Comparison of ENCODE assay signal across 9 cellular contexts in the genomic region with DNA sequence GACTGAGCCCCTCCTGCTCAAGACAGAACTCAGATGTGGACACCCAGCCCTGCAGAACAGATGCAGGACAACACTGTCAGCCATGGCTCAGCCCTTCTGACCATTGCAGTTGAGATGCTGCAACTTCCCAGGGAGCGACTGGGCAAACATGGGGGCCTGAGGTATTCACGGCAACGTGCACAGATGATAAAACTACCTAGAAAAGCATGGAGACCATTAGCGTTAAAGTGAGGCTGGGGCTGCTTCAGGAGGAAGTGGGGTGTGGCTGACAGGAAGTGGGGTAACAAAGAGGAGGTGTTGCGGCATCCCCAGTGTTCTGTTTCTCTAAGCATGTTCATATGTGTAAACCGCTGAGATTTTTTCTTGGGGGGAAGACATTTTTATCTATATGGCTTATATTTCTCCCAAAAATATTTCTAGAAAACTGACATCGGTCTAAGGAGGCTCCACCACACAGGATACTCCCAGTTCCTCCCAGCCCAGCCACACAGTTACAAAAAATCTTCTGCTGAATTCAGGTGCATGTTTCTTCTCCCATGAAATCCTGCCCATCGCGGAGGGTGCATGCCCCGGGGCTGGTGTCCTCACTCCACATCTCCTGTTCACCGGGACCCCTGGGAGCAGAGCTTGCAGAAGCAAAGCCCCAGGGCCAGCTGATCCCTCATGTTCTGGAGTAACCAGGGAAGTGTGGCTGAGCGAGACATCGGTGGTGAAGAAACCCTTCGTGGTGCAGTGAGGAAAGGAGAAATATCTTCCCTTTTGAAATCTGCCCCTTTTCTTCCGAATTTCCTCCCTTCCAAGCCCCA. TPM values are rescaled to one million over a fixed set of nuclear protein-coding genes. Genes with fewer than 3 reads are reported as not detected.
DNase-seq lines count a peak whose midpoint lies in the region; ATAC-seq and TF ChIP-seq lines count a peak whose summit lies in the region.
"Had no signal": no experiment of that assay in that cellular context is flagged by ENCODE, and none has a peak within 500 bp of the region (broad histone marks: within the 10 kb centered on the region; RNA-seq: fewer than 3 reads in every experiment).

No MANE protein-coding gene starts in this region.

- H3K4me3 Mint-ChIP-seq in activated CD4-positive, alpha-beta T cell treated with anti-CD3 and anti-CD28 coated beads, Interleukin-2, amount 10 ng/mL, durations not matched to agents 7 days and 5 days = peak overlapping the region; percentile 33

- peaks cover 11% of the 10 kb centered on the region for H3K36me3 Mint-ChIP-seq in activated CD4-positive, alpha-beta T cell treated with anti-CD3 and anti-CD28 coated beads, Interleukin-2, amount 10 ng/mL, durations not matched to agents 7 days and 5 days (ENCODE audit: low read depth)

- intact Hi-C loops in colonic mucosa (cut with DNase I) (no loop called here), spleen (cut with DNase I; ENCODE audit: low total_unique reads) (no loop called here)

- H3K27me3 Mint-ChIP-seq in activated CD4-positive, alpha-beta T cell treated with anti-CD3 and anti-CD28 coated beads, Interleukin-2, amount 10 ng/mL, durations not matched to agents 7 days and 5 days = peaks cover 4% of the 10 kb centered on the region

- ATAC-seq in HG03457 (IDR thresholded peaks at IDR 0.05; ENCODE audit: unreplicated experiment) = no peak

- TF ChIP-seq POLR2A in spleen (IDR thresholded peaks at IDR 0.05) = no peak

- POLR2A ChIA-PET in activated CD4-positive, alpha-beta T cell treated with anti-CD3 and anti-CD28 coated beads, Interleukin-2, amount 10 ng/mL, durations not matched to agents 7 days and 5 days (lab: Charles Lee) = no interaction called here

- H3K9me3 ChIP-seq in colonic mucosa (no peaks in the 10 kb centered on the region), spleen (no peaks in the 10 kb centered on the region)
- H3K9me3 ChIP-seq: SJSA1 had no signal

- peak overlapping the region; percentile 31 for H3K27ac ChIP-seq in colonic mucosa
- peak overlapping the region; percentile 4 to 97 (median 88) for H3K27ac ChIP-seq in spleen
- H3K27ac ChIP-seq: SJSA1 had no signal

- H3K4me1 ChIP-seq in colonic mucosa = no peaks in the 10 kb centered on the region
- H3K4me1 ChIP-seq in spleen = peaks cover 0 to 85% (median 30%) of the 10 kb centered on the region in 6 donors

- no peak overlapping the region for H3K4me3 ChIP-seq in colonic mucosa
- H3K4me3 ChIP-seq in spleen = peak overlapping the region in 2 of 8 donors; percentile 6 to 62
- H3K4me3 ChIP-seq: SJSA1 had no signal

- peaks cover 3% of the 10 kb centered on the region for H3K9me3 Mint-ChIP-seq in activated CD4-positive, alpha-beta T cell treated with anti-CD3 and anti-CD28 coated beads, Interleukin-2, amount 10 ng/mL, durations not matched to agents 7 days and 5 days

- peak overlapping the region; percentile 95 for H3K27ac Mint-ChIP-seq in activated CD4-positive, alpha-beta T cell treated with anti-CD3 and anti-CD28 coated beads, Interleukin-2, amount 10 ng/mL, durations not matched to agents 7 days and 5 days

- no peak for TF ChIP-seq CTCF in colonic mucosa (IDR thresholded peaks at IDR 0.05)
- TF ChIP-seq CTCF in spleen (IDR thresholded peaks at IDR 0.05 in 8 of 11, conservative IDR thresholded peaks at IDR 0.05 in 3 of 11) = no peak

- WGBS in spleen, 5 donors = 41 to 55% (median 49%) methylated on average over 15 of the region's 15 CpGs

- DNase-seq in Kasumi-1 (lab: John Stamatoyannopoulos, UW) (peak; percentile 27 to 51), colonic mucosa (no peak), spleen (peak; percentile 85), OCI-M2 (lab: John Stamatoyannopoulos, UW; ENCODE audit: unreplicated experiment) (no peak), A172 (ENCODE audit: low spot score) (no peak)
- DNase-seq in activated CD4-positive, alpha-beta T cell treated with anti-CD3 and anti-CD28 coated beads, Interleukin-2, amount 10 ng/mL, durations not matched to agents 7 days and 5 days = peak; percentile 77
- DNase-seq: NCI-H1436 had no signal

- H3K4me1 Mint-ChIP-seq in activated CD4-positive, alpha-beta T cell treated with anti-CD3 and anti-CD28 coated beads, Interleukin-2, amount 10 ng/mL, durations not matched to agents 7 days and 5 days = peaks cover 77% of the 10 kb centered on the region

- H3K9ac ChIP-seq in colonic mucosa (ENCODE audit: low read depth in 2 of 2, low read length in 2 of 2) = no peak overlapping the region

- no peaks in the 10 kb centered on the region for H3K36me3 ChIP-seq in colonic mucosa
- peaks cover 0 to 12% (median 0%) of the 10 kb centered on the region in 6 donors for H3K36me3 ChIP-seq in spleen
- H3K36me3 ChIP-seq: SJSA1 had no signal

- CTCF ChIA-PET in activated CD4-positive, alpha-beta T cell treated with anti-CD3 and anti-CD28 coated beads, Interleukin-2, amount 10 ng/mL, durations not matched to agents 7 days and 5 days (lab: Charles Lee) = no interaction called here

- no peaks in the 10 kb centered on the region for H3K27me3 ChIP-seq in colonic mucosa
- H3K27me3 ChIP-seq in spleen (replicated peaks in 1 of 7) = peaks cover 0 to 4% (median 0%) of the 10 kb centered on the region in 7 donors
- H3K27me3 ChIP-seq: SJSA1 had no signal

RNA-seq across cellular contexts. Expression of gene SIGLEC9, which starts 1.1 kb away (rescaled TPM):
- under 1 TPM; 0.20 to 0.27 TPM for total RNA-seq in activated CD4-positive, alpha-beta T cell treated with anti-CD3 and anti-CD28 coated beads, Interleukin-2, amount 10 ng/mL, durations not matched to agents 7 days and 5 days
- total RNA-seq in colonic mucosa (1 to 10 TPM in 1 of 2 donors, under 1 TPM in 1; 0.86 to 1.7 TPM), spleen (10 to 100 TPM; 26.9 to 81.3 (median 42.1) TPM)
- 10 to 100 TPM in 1 of 3 donors, 1 to 10 TPM in 2; 4.6 to 13.5 (median 5.7) TPM for polyA plus RNA-seq in spleen
- total RNA-seq in A172 (2014; rRNA removed; shearing (Covaris generic)) = 0.43 TPM in 1 of 2 replicates, not detected in the other
- total RNA-seq: SJSA1 had no signal

RNA-seq across cellular contexts. Expression of gene CTU1, which starts 15.4 kb away (rescaled TPM):
- 1 to 10 TPM; 8.5 to 10.0 TPM for total RNA-seq in activated CD4-positive, alpha-beta T cell treated with anti-CD3 and anti-CD28 coated beads, Interleukin-2, amount 10 ng/mL, durations not matched to agents 7 days and 5 days
- 10 to 100 TPM in 1 of 2 donors, 1 to 10 TPM in 1; 6.1 to 11.8 TPM for total RNA-seq in colonic mucosa
- 1 to 10 TPM; 4.5 to 8.2 (median 6.5) TPM for total RNA-seq in spleen
- 1 to 10 TPM; 1.1 to 4.0 (median 2.6) TPM for polyA plus RNA-seq in spleen
- total RNA-seq in A172 (2014; rRNA removed; shearing (Covaris generic)) = 4.3 and 8.6 TPM in 2 replicates

RNA-seq across cellular contexts. Expression of gene SIGLEC7, which starts 18.5 kb away (rescaled TPM):
- total RNA-seq in activated CD4-positive, alpha-beta T cell treated with anti-CD3 and anti-CD28 coated beads, Interleukin-2, amount 10 ng/mL, durations not matched to agents 7 days and 5 days = not detected
- 1 to 10 TPM in 1 of 2 donors, under 1 TPM in 1; 0.35 to 1.0 TPM for total RNA-seq in colonic mucosa
- total RNA-seq in spleen = 10 to 100 TPM; 23.1 to 59.9 (median 31.3) TPM
- 10 to 100 TPM in 2 of 3 donors, 1 to 10 TPM in 1; 6.8 to 16.5 (median 11.0) TPM for polyA plus RNA-seq in spleen
- total RNA-seq in A172 (2014; rRNA removed; shearing (Covaris generic)) = not detected in 2 replicates
- total RNA-seq: SJSA1 had no signal

RNA-seq across cellular contexts. Expression of gene KLK14, which starts 40.9 kb away (rescaled TPM):
- under 1 TPM; 0.35 to 0.67 TPM for total RNA-seq in activated CD4-positive, alpha-beta T cell treated with anti-CD3 and anti-CD28 coated beads, Interleukin-2, amount 10 ng/mL, durations not matched to agents 7 days and 5 days
- total RNA-seq in colonic mucosa (under 1 TPM in 1 of 2 donors, not detected in 1; 0.52 TPM), spleen (under 1 TPM in 2 of 7 donors, not detected in 5; 0.44 to 0.63 TPM)
- under 1 TPM; 0.12 to 0.33 (median 0.22) TPM for polyA plus RNA-seq in spleen
- total RNA-seq in A172 (2014; rRNA removed; shearing (Covaris generic)) = not detected in 2 replicates
- total RNA-seq: SJSA1 had no signal

RNA-seq across cellular contexts. Expression of gene KLK13, which starts 58.7 kb away (rescaled TPM):
- not detected for total RNA-seq in activated CD4-positive, alpha-beta T cell treated with anti-CD3 and anti-CD28 coated beads, Interleukin-2, amount 10 ng/mL, durations not matched to agents 7 days and 5 days
- total RNA-seq in colonic mucosa (not detected), spleen (not detected)
- under 1 TPM in 1 of 3 donors, not detected in 2; 0.13 TPM for polyA plus RNA-seq in spleen
- not detected in 2 replicates for total RNA-seq in A172 (2014; rRNA removed; shearing (Covaris generic))
- total RNA-seq: SJSA1 had no signal

Comparison
In these comparisons a context has a peak if more than half of its experiments do, and no peak if none do; other contexts are left out.
1. DNase-seq: peak in Kasumi-1 (2 of 2), activated CD4-positive, alpha-beta T cell treated with anti-CD3 and anti-CD28 coated beads, Interleukin-2, amount 10 ng/mL, durations not matched to agents 7 days and 5 days (single experiment) and spleen (single experiment); none in colonic mucosa (single experiment), OCI-M2 (single experiment) and A172 (single experiment).
2. RNA of gene SIGLEC9, which starts 1.1 kb away (total RNA-seq): 26.9 to 81.3 TPM in spleen; 0.86 to 1.7 TPM in colonic mucosa, 0.20 to 0.27 TPM in activated CD4-positive, alpha-beta T cell treated with anti-CD3 and anti-CD28 coated beads, Interleukin-2, amount 10 ng/mL, durations not matched to agents 7 days and 5 days and 0.43 TPM in A172; every median in the first group is over 10 times any median in the second.
3. RNA of gene SIGLEC7, which starts 18.5 kb away (total RNA-seq): 23.1 to 59.9 TPM in spleen; 0.35 to 1.0 TPM in colonic mucosa, not detected in activated CD4-positive, alpha-beta T cell treated with anti-CD3 and anti-CD28 coated beads, Interleukin-2, amount 10 ng/mL, durations not matched to agents 7 days and 5 days and not detected in A172; every median in the first group is over 10 times any median in the second.